ENCODE assay signal across 1 cellular context in the genomic region with DNA sequence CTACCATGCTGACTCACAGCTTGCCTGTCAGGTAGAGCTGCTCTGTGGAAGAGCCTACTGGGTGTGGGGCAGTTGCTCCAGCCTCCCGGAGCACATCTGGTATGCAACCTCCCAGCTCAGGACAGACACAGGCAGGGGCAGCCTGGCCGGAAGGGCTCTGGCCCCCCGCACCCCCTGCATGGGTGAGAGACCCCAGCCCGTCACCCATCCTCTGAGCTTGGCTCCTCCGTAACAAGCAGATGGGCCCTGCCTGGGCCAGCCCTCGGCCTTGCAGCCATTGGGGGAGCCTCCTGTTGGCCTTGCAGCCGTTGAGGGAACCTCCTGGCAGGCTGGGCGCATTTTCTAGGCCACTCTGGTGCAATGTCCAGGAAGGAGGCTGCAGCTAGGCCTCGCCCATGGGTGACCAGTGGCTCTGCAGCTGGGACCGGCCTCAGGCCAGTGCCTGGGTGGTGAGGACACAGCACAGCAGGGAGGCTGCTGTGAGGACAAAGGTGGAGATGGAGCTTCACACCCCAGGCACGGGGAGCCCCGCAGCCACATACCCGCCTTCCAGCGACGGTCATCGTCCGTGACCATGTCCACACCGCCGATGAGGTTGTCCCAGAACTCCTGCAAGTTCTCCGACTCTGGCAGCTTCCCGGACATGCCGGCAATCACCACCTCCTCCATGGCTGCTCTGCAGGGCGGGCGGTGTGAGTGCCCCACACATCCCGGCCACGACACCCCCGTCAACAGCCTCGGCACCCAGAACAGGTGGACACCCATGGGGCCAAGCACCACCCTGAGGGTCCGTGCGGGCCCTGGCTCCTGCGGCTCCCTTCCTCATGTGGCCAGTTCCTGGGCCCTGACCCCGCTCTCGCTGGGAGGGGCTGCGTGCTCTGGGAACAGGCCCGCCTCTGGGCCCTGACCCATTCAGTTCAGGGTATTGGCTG.
TF ChIP-seq lines count a peak whose summit lies in the region.

No MANE protein-coding gene starts in this region.

TF ChIP-seq in HEK293, 187 proteins besides CTCF, POLR2A, EP300 and RAD21 (continued from another document and continues in another):
- no peak for TF ChIP-seq ZNF280D (tag by site-specific recombination; IDR thresholded peaks at IDR 0.05)
- no peak; the same call in 1 of the 2 replicates for TF ChIP-seq ZBTB48 (tag by site-specific recombination; IDR thresholded peaks at IDR 0.05)
- TF ChIP-seq ZNF398 (tag by site-specific recombination; IDR thresholded peaks at IDR 0.05), result no peak
- no peak for TF ChIP-seq ZNF791 (tag by site-specific recombination; IDR thresholded peaks at IDR 0.05)
- no peak for TF ChIP-seq TCF7L2 (IDR thresholded peaks at IDR 0.05; ENCODE audit: borderline replicate concordance, low read depth, low read length)
- TF ChIP-seq PRDM10 (tag by site-specific recombination; IDR thresholded peaks at IDR 0.05), result peak; percentile 45; the same call in 1 of the 2 replicates
- no peak for TF ChIP-seq ZNF302 (tag by site-specific recombination; IDR thresholded peaks at IDR 0.05; ENCODE audit: low read depth)
- TF ChIP-seq ZNF223 (tag by site-specific recombination; IDR thresholded peaks at IDR 0.05), result no peak
- TF ChIP-seq ZNF561 (tag by site-specific recombination; IDR thresholded peaks at IDR 0.05; ENCODE audit: borderline replicate concordance), result no peak
- no peak for TF ChIP-seq REST (tag by site-specific recombination; IDR thresholded peaks at IDR 0.05)
- TF ChIP-seq ZNF112 (tag by site-specific recombination; IDR thresholded peaks at IDR 0.05), result no peak
- TF ChIP-seq, protein P1, sequence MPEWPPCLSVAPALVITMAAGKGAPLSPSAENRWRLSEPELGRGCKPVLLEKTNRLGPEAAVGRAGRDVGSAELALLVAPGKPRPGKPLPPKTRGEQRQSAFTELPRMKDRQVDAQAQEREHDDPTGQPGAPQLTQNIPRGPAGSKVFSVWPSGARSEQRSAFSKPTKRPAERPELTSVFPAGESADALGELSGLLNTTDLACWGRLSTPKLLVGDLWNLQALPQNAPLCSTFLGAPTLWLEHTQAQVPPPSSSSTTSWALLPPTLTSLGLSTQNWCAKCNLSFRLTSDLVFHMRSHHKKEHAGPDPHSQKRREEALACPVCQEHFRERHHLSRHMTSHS (tag by site-specific recombination; IDR thresholded peaks at IDR 0.05), result no peak
- no peak for TF ChIP-seq ZBTB17 (tag by site-specific recombination; IDR thresholded peaks at IDR 0.05)
- TF ChIP-seq ZNF76 (tag by site-specific recombination; IDR thresholded peaks at IDR 0.05; ENCODE audit: borderline replicate concordance, low read depth), result no peak
- 0 out of 2 replicates have a peak, but pooled peaks have one; percentile 31 for TF ChIP-seq IKZF3 (tag by site-specific recombination; IDR thresholded peaks at IDR 0.05)
- no peak for TF ChIP-seq ZNF266 (tag by site-specific recombination; IDR thresholded peaks at IDR 0.05; ENCODE audit: low read depth)
- no peak for TF ChIP-seq ZNF211 (tag by site-specific recombination; IDR thresholded peaks at IDR 0.05; ENCODE audit: low read depth)
- TF ChIP-seq ZBTB26 (tag by site-specific recombination; optimal IDR thresholded peaks at IDR 0.05), result no peak
- TF ChIP-seq, protein P2, sequence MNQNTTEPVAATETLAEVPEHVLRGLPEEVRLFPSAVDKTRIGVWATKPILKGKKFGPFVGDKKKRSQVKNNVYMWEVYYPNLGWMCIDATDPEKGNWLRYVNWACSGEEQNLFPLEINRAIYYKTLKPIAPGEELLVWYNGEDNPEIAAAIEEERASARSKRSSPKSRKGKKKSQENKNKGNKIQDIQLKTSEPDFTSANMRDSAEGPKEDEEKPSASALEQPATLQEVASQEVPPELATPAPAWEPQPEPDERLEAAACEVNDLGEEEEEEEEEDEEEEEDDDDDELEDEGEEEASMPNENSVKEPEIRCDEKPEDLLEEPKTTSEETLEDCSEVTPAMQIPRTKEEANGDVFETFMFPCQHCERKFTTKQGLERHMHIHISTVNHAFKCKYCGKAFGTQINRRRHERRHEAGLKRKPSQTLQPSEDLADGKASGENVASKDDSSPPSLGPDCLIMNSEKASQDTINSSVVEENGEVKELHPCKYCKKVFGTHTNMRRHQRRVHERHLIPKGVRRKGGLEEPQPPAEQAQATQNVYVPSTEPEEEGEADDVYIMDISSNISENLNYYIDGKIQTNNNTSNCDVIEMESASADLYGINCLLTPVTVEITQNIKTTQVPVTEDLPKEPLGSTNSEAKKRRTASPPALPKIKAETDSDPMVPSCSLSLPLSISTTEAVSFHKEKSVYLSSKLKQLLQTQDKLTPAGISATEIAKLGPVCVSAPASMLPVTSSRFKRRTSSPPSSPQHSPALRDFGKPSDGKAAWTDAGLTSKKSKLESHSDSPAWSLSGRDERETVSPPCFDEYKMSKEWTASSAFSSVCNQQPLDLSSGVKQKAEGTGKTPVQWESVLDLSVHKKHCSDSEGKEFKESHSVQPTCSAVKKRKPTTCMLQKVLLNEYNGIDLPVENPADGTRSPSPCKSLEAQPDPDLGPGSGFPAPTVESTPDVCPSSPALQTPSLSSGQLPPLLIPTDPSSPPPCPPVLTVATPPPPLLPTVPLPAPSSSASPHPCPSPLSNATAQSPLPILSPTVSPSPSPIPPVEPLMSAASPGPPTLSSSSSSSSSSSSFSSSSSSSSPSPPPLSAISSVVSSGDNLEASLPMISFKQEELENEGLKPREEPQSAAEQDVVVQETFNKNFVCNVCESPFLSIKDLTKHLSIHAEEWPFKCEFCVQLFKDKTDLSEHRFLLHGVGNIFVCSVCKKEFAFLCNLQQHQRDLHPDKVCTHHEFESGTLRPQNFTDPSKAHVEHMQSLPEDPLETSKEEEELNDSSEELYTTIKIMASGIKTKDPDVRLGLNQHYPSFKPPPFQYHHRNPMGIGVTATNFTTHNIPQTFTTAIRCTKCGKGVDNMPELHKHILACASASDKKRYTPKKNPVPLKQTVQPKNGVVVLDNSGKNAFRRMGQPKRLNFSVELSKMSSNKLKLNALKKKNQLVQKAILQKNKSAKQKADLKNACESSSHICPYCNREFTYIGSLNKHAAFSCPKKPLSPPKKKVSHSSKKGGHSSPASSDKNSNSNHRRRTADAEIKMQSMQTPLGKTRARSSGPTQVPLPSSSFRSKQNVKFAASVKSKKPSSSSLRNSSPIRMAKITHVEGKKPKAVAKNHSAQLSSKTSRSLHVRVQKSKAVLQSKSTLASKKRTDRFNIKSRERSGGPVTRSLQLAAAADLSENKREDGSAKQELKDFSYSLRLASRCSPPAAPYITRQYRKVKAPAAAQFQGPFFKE (tag by site-specific recombination; IDR thresholded peaks at IDR 0.05; ENCODE audit: borderline replicate concordance), result no peak
- no peak for TF ChIP-seq ZFHX2 (tag by site-specific recombination; conservative IDR thresholded peaks at IDR 0.05)
- TF ChIP-seq ZNF623 (tag by site-specific recombination; IDR thresholded peaks at IDR 0.05), result no peak
- TF ChIP-seq SP3 (tag by site-specific recombination; IDR thresholded peaks at IDR 0.05), result no peak
- no peak for TF ChIP-seq ZNF501 (tag by site-specific recombination; IDR thresholded peaks at IDR 0.05)
- TF ChIP-seq SCRT2 (tag by site-specific recombination; IDR thresholded peaks at IDR 0.05), result no peak
- TF ChIP-seq, protein P3, sequence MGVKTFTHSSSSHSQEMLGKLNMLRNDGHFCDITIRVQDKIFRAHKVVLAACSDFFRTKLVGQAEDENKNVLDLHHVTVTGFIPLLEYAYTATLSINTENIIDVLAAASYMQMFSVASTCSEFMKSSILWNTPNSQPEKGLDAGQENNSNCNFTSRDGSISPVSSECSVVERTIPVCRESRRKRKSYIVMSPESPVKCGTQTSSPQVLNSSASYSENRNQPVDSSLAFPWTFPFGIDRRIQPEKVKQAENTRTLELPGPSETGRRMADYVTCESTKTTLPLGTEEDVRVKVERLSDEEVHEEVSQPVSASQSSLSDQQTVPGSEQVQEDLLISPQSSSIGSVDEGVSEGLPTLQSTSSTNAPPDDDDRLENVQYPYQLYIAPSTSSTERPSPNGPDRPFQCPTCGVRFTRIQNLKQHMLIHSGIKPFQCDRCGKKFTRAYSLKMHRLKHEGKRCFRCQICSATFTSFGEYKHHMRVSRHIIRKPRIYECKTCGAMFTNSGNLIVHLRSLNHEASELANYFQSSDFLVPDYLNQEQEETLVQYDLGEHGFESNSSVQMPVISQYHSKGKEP (tag by site-specific recombination; IDR thresholded peaks at IDR 0.05), result no peak
- TF ChIP-seq ZNF600 (tag by site-specific recombination; IDR thresholded peaks at IDR 0.05), result peak; percentile 65; the same call in 1 of the 2 replicates
